Comparison of ENCODE assay signal across 8 cellular contexts in the genomic region with DNA sequence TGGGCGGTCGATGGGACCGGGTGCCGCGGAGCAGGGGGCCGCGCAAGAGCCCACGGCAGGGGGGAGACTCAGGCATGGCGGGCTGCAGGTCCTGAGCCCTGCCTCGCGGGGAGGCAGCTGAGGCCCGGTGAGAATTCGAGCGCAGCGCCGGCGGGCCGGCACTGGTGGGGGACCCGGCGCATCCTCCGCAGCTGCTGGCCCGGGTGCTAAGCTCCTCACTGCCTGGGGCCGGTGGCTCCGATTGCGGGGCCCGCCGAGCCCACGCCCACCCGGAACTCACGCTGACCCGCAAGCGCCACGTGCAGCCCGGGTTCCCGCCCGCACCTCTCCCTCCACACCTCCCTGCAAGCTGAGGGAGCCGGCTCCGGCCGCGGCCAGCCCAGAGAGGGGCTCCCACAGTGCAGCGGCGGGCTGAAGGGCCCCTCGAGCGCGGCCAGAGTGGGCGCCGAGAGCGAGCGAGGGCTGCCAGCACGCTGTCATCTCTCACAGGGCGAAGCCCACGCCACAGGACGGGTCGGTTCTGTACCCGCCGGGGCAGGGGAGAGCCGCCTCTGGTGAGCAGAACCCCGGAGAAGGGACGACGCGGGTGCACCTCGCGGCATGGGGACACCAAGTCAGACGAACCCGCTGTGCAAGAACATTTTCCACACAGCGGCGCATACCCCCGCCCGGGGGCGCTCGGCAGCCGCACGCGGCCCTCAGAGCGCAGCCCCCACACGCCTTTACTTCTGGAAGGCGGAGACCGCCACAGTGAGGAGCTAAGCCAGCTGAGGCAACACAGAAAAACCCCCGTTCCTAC. TPM values are rescaled to one million over a fixed set of nuclear protein-coding genes. Genes with fewer than 3 reads are reported as not detected.
A peak's percentile ranks its signal among the peaks of the same experiment; 100 is the strongest.
DNase-seq lines count a peak whose midpoint lies in the region; ATAC-seq and TF ChIP-seq lines count a peak whose summit lies in the region.

No MANE protein-coding gene starts in this region.

- no peak for DNase-seq in activated CD4-positive, alpha-beta T cell treated with anti-CD3 and anti-CD28 coated beads for 36 hours
- DNase-seq in activated CD4-positive, alpha-beta T cell treated with anti-CD3 and anti-CD28 coated beads for 48 hours, result no peak
- no peak for DNase-seq in activated T-cell treated with anti-CD3 and anti-CD28 coated beads, Interleukin-2, amount 50 U/mL, for 72 hours
- DNase-seq in thoracic aorta (ENCODE audit: low spot score) (no peak), dermis blood vessel endothelial cell (no peak)

- CTCF ChIA-PET in activated CD4-positive, alpha-beta T cell treated with anti-CD3 and anti-CD28 coated beads for 36 hours (lab: Charles Lee), result interaction anchor here (0.6 to 3.3 kb wide), 13 partner anchors 11 to 822 kb away, joined by 3 to 24 read pairs (median 4); a partner anchor contains a TSS

- peak overlapping the region; percentile 84 for H3K4me3 Mint-ChIP-seq in activated CD4-positive, alpha-beta T cell treated with anti-CD3 and anti-CD28 coated beads for 36 hours
- H3K4me3 Mint-ChIP-seq in activated T-cell treated with anti-CD3 and anti-CD28 coated beads, Interleukin-2, amount 50 U/mL, for 72 hours, result peak overlapping the region; percentile 91 to 96

- TF ChIP-seq CTCF in thoracic aorta (IDR thresholded peaks at IDR 0.05), result no peak

- H3K27me3 ChIP-seq in iPS-20b (ENCODE audit: insufficient read depth, low read length), result no peaks in the 10 kb centered on the region
- no peaks in the 10 kb centered on the region for H3K27me3 ChIP-seq in thoracic aorta (replicated peaks; ENCODE audit: insufficient read depth)

- intact Hi-C loops in activated CD4-positive, alpha-beta T cell treated with anti-CD3 and anti-CD28 coated beads for 36 hours (cut with DNase I, micrococcal nuclease), result loop anchor here (1.0 to 5.0 kb wide), 16 partner anchors 27 to 1419 kb away; a partner anchor contains a TSS

- H3K4me1 ChIP-seq in iPS-20b (ENCODE audit: insufficient read depth, low read length) (no peaks in the 10 kb centered on the region), thoracic aorta (ENCODE audit: control insufficient read depth in 1 of 2, low read depth in 2 of 2) (peaks cover 42 to 74% of the 10 kb centered on the region in 2 donors)

- H3K9me3 ChIP-seq in iPS-20b (ENCODE audit: insufficient read depth, low read depth, low read length) (peaks cover 11% of the 10 kb centered on the region), thoracic aorta (no peaks in the 10 kb centered on the region)

- no peak for ATAC-seq in activated CD4-positive, alpha-beta T cell treated with anti-CD3 and anti-CD28 coated beads for 36 hours
- ATAC-seq in activated T-cell treated with anti-CD3 and anti-CD28 coated beads, Interleukin-2, amount 50 U/mL, for 72 hours (replicated peaks in 1 of 2), result no peak
- ATAC-seq in thoracic aorta (ENCODE audit: insufficient number of reproducible peaks, low FRiP score, low read depth) (no peak), esophagus mucosa (no peak), HG02970 (IDR thresholded peaks at IDR 0.05; ENCODE audit: low FRiP score, unreplicated experiment) (no peak)

- no peaks in the 10 kb centered on the region for H3K9me3 Mint-ChIP-seq in activated CD4-positive, alpha-beta T cell treated with anti-CD3 and anti-CD28 coated beads for 36 hours (ENCODE audit: low read depth)
- H3K9me3 Mint-ChIP-seq in activated T-cell treated with anti-CD3 and anti-CD28 coated beads, Interleukin-2, amount 50 U/mL, for 72 hours, result no peaks in the 10 kb centered on the region

- H3K4me3 ChIP-seq in iPS-20b (ENCODE audit: low read length) (peak overlapping the region; percentile 75), thoracic aorta (peak overlapping the region; percentile 84)

- POLR2A ChIA-PET in activated CD4-positive, alpha-beta T cell treated with anti-CD3 and anti-CD28 coated beads for 36 hours (lab: Charles Lee), result interaction anchor here (0.6 to 1.7 kb wide), 7 partner anchors 17 to 313 kb away, joined by 3 to 8 read pairs (median 4); a partner anchor contains a TSS

- H3K27ac ChIP-seq in iPS-20b (ENCODE audit: low read length) (no peak overlapping the region), thoracic aorta (peak overlapping the region; percentile 78 to 84)

- no peaks in the 10 kb centered on the region for H3K27me3 Mint-ChIP-seq in activated CD4-positive, alpha-beta T cell treated with anti-CD3 and anti-CD28 coated beads for 36 hours
- no peaks in the 10 kb centered on the region for H3K27me3 Mint-ChIP-seq in activated T-cell treated with anti-CD3 and anti-CD28 coated beads, Interleukin-2, amount 50 U/mL, for 72 hours (ENCODE audit: low read depth)

- H3K4me1 Mint-ChIP-seq in activated CD4-positive, alpha-beta T cell treated with anti-CD3 and anti-CD28 coated beads for 36 hours, result peaks cover 29% of the 10 kb centered on the region
- peaks cover 31% of the 10 kb centered on the region for H3K4me1 Mint-ChIP-seq in activated T-cell treated with anti-CD3 and anti-CD28 coated beads, Interleukin-2, amount 50 U/mL, for 72 hours (ENCODE audit: low read depth)

- H3K9ac ChIP-seq in iPS-20b (ENCODE audit: low read depth, low read length), result peak overlapping the region; percentile 86; the same call in 1 of the 2 replicates

- peaks cover 16% of the 10 kb centered on the region for H3K36me3 ChIP-seq in iPS-20b (ENCODE audit: insufficient read depth, low read depth, low read length)
- peaks cover 9% of the 10 kb centered on the region for H3K36me3 ChIP-seq in thoracic aorta

- H3K36me3 Mint-ChIP-seq in activated CD4-positive, alpha-beta T cell treated with anti-CD3 and anti-CD28 coated beads for 36 hours (ENCODE audit: low read depth), result peaks cover 14% of the 10 kb centered on the region
- H3K36me3 Mint-ChIP-seq in activated T-cell treated with anti-CD3 and anti-CD28 coated beads, Interleukin-2, amount 50 U/mL, for 72 hours (ENCODE audit: insufficient read depth in 2 of 2), result peaks cover 0 to 2% of the 10 kb centered on the region in 2 donors

- peak overlapping the region; percentile 83 for H3K27ac Mint-ChIP-seq in activated CD4-positive, alpha-beta T cell treated with anti-CD3 and anti-CD28 coated beads for 36 hours
- peak overlapping the region; percentile 72 for H3K27ac Mint-ChIP-seq in activated T-cell treated with anti-CD3 and anti-CD28 coated beads, Interleukin-2, amount 50 U/mL, for 72 hours

RNA-seq across cellular contexts. Expression of a gene that starts 1.2 kb away (rescaled TPM):
- total RNA-seq in activated CD4-positive, alpha-beta T cell treated with anti-CD3 and anti-CD28 coated beads for 36 hours, result 10 to 100 TPM; 47.1 to 97.1 TPM
- 10 to 100 TPM; 72.9 TPM for total RNA-seq in activated T-cell treated with anti-CD3 and anti-CD28 coated beads, Interleukin-2, amount 50 U/mL, for 72 hours
- total RNA-seq in thoracic aorta (100 to 1,000 TPM; 218 to 320 TPM), dermis blood vessel endothelial cell (115 and 214 TPM in 2 replicates), esophagus mucosa (51.6 TPM)

RNA-seq across cellular contexts. Expression of a gene that starts 27.7 kb away (rescaled TPM):
- 1 to 10 TPM; 2.2 to 3.2 TPM for total RNA-seq in activated CD4-positive, alpha-beta T cell treated with anti-CD3 and anti-CD28 coated beads for 36 hours
- total RNA-seq in activated T-cell treated with anti-CD3 and anti-CD28 coated beads, Interleukin-2, amount 50 U/mL, for 72 hours, result 1 to 10 TPM; 4.6 to 6.1 TPM
- total RNA-seq in thoracic aorta, result 10 to 100 TPM; 30.8 to 87.3 TPM
- total RNA-seq in dermis blood vessel endothelial cell, result 0.98 and 2.2 TPM in 2 replicates
- total RNA-seq in esophagus mucosa, result 5.7 TPM

RNA-seq across cellular contexts. Expression of a gene that starts 43.8 kb away (rescaled TPM):
- total RNA-seq in activated CD4-positive, alpha-beta T cell treated with anti-CD3 and anti-CD28 coated beads for 36 hours, result 100 to 1,000 TPM; 110 to 126 TPM
- 100 to 1,000 TPM in 1 of 2 donors, 10 to 100 TPM in 1; 98.0 to 113 TPM for total RNA-seq in activated T-cell treated with anti-CD3 and anti-CD28 coated beads, Interleukin-2, amount 50 U/mL, for 72 hours
- total RNA-seq in thoracic aorta (100 to 1,000 TPM; 158 to 162 TPM), dermis blood vessel endothelial cell (163 and 236 TPM in 2 replicates), esophagus mucosa (57.3 TPM)

RNA-seq across cellular contexts. Expression of a gene that starts 49.2 kb away (rescaled TPM):
- 1 to 10 TPM; 1.5 to 2.0 TPM for total RNA-seq in activated CD4-positive, alpha-beta T cell treated with anti-CD3 and anti-CD28 coated beads for 36 hours
- 1 to 10 TPM; 2.5 to 3.0 TPM for total RNA-seq in activated T-cell treated with anti-CD3 and anti-CD28 coated beads, Interleukin-2, amount 50 U/mL, for 72 hours
- 1 to 10 TPM; 3.2 to 4.4 TPM for total RNA-seq in thoracic aorta
- 5.1 and 7.0 TPM in 2 replicates for total RNA-seq in dermis blood vessel endothelial cell
- 6.4 TPM for total RNA-seq in esophagus mucosa
